Comparison of ENCODE assay signal across 16 cellular contexts in the genomic region with DNA sequence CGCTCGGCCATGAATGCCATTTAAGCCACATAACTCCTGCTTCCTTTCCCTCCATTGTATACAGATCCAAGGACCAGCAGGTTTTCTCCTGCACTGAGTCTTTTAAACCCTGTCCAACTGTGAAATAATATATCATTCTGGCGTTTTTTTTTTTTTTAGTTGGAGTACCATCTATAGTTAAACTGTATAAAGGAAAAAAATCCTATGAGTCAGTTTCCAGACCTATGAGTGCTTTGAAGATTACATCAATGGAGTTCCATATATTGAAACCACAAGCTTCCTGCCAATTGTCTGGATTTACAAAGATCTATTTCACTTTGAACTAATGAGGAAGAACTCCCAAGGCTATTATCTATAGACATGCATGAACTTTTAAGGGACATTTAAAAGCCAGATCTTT. TPM values are rescaled to one million over a fixed set of nuclear protein-coding genes. Genes with fewer than 3 reads are reported as not detected.
A peak's percentile ranks its signal among the peaks of the same experiment; 100 is the strongest.
DNase-seq lines count a peak whose midpoint lies in the region; FAIRE-seq and TF ChIP-seq lines count a peak whose summit lies in the region.
"Had no signal": no experiment of that assay in that cellular context is flagged by ENCODE, and none has a peak within 500 bp of the region (broad histone marks: within the 10 kb centered on the region; RNA-seq: fewer than 3 reads in every experiment).

No MANE protein-coding gene starts in this region.

- no peak overlapping the region for H3K27ac ChIP-seq in dorsolateral prefrontal cortex
- H3K27ac ChIP-seq: heart right ventricle, pancreas, SJCRH30 had no signal

- in situ Hi-C loops in SK-MEL-5 (cut with HindIII; ENCODE audit: low pct_unique_long_range_greater_than_20kb, low sequenced_read_pairs) = no loop called here

- no peak for TF ChIP-seq CTCF in D721Med (IDR thresholded peaks at IDR 0.05; ENCODE audit: insufficient read depth, missing control alignments)
- TF ChIP-seq CTCF in fibroblast of pulmonary artery (IDR thresholded peaks at IDR 0.05; ENCODE audit: low read length, missing control alignments) = no peak
- no peak for TF ChIP-seq CTCF in dorsolateral prefrontal cortex (IDR thresholded peaks at IDR 0.05 in 54 of 56, conservative IDR thresholded peaks at IDR 0.05 in 2 of 56; ENCODE audit: low read depth in 1 of 56, partially characterized antibody in 56 of 56)

- H3K27me3 ChIP-seq in dorsolateral prefrontal cortex = no peaks in the 10 kb centered on the region
- H3K27me3 ChIP-seq: heart right ventricle, pancreas, SJCRH30 had no signal

- DNase-seq in D721Med (ENCODE audit: insufficient read length, low spot score) (no peak), HT-29 (ENCODE audit: low spot score) (peak; percentile 4), SK-MEL-5 (ENCODE audit: low read depth, low spot score) (peak; percentile 38), fibroblast of pulmonary artery (ENCODE audit: low read depth) (peak; percentile 33), T-helper 1 cell (no peak), dorsolateral prefrontal cortex (no peak)
- no peak for DNase-seq in activated CD8-positive, alpha-beta memory T cell treated with anti-CD3 and anti-CD28 coated beads, Interleukin-2, amount 50 U/mL, for 4 hours
- DNase-seq in stimulated activated CD4-positive, alpha-beta T cell treated with anti-CD3 and anti-CD28 coated beads, Interleukin-1b, Interleukin-23, amount 100 ng/mL, for 48 hours = no peak
- DNase-seq: CD8-positive, alpha-beta memory T cell; heart right ventricle; NCI-H446 treated with DMSO at 0.1 percent for 48 hours; pancreas; SJCRH30; stimulated activated CD4-positive, alpha-beta T cell treated with anti-CD3 and anti-CD28 coated beads, Interleukin-2, amount 100 ng/mL, for 48 hours had no signal

- peak; percentile 87 for FAIRE-seq in D721Med (lab: Jason Lieb, UNC)
- FAIRE-seq: K562, pancreas had no signal

- intact Hi-C loops in dorsolateral prefrontal cortex (cut with DNase I) = no loop called here

- H3K4me3 ChIP-seq in fibroblast of pulmonary artery (replicated peaks; ENCODE audit: low read depth, low read length) = no peak overlapping the region
- H3K4me3 ChIP-seq in dorsolateral prefrontal cortex = no peak overlapping the region
- H3K4me3 ChIP-seq: heart right ventricle, K562, lung, pancreas, SJCRH30 had no signal

RNA-seq across cellular contexts. Expression of gene MALT1, which starts 2.4 kb away (rescaled TPM):
- 5.6 and 8.6 TPM in 2 replicates for total RNA-seq in HT-29 (2014; rRNA removed; shearing (Covaris generic))
- 15.2 and 16.7 TPM in 2 replicates for total RNA-seq in SK-MEL-5 (2014; rRNA removed; shearing (Covaris generic))
- polyA plus RNA-seq in SK-MEL-5 (2015; cell fraction: cytosol; rRNA removed) = 5.6 and 8.5 TPM in 2 replicates
- polyA plus RNA-seq in SK-MEL-5 (2015; cell fraction: nucleus; rRNA removed) = 20.6 and 24.5 TPM in 2 replicates
- 10 to 100 TPM in 119 of 120 experiments, 1 to 10 TPM in 1; 9.9 to 32.5 (median 19.8) TPM for total RNA-seq in dorsolateral prefrontal cortex

RNA-seq across cellular contexts. Expression of gene ALPK2, which starts 40.0 kb away (rescaled TPM):
- not detected in 2 replicates for total RNA-seq in HT-29 (2014; rRNA removed; shearing (Covaris generic))
- total RNA-seq in SK-MEL-5 (2014; rRNA removed; shearing (Covaris generic)) = not detected in 2 replicates
- not detected in 2 replicates for polyA plus RNA-seq in SK-MEL-5 (2015; cell fraction: cytosol; rRNA removed)
- 0.09 TPM in 1 of 2 replicates, not detected in the other for polyA plus RNA-seq in SK-MEL-5 (2015; cell fraction: nucleus; rRNA removed)
- total RNA-seq in dorsolateral prefrontal cortex = 1 to 10 TPM in 1 of 120 experiments, under 1 TPM in 53, not detected in 66; 0.03 to 1.1 (median 0.16) TPM
- total RNA-seq: K562 had no signal
- polyA plus RNA-seq: K562 had no signal

Comparison
In these comparisons a context has a peak if more than half of its experiments do, and no peak if none do; other contexts are left out.
1. DNase-seq: peak in HT-29 (single experiment), SK-MEL-5 (single experiment) and fibroblast of pulmonary artery (single experiment); none in D721Med (single experiment), activated CD8-positive, alpha-beta memory T cell treated with anti-CD3 and anti-CD28 coated beads, Interleukin-2, amount 50 U/mL, for 4 hours (single experiment), T-helper 1 cell (0 of 5), dorsolateral prefrontal cortex (0 of 10) and stimulated activated CD4-positive, alpha-beta T cell treated with anti-CD3 and anti-CD28 coated beads, Interleukin-1b, Interleukin-23, amount 100 ng/mL, for 48 hours (single experiment).